Comparison of ENCODE assay signal across 11 cellular contexts in genomic region chr10:112783653-112784426, GRCh38.
A peak's percentile ranks its signal among the peaks of the same experiment; 100 is the strongest.
DNase-seq lines count a peak whose midpoint lies in the region; ATAC-seq lines count a peak whose summit lies in the region.
"Had no signal": no experiment of that assay in that cellular context is flagged by ENCODE, and none has a peak within 500 bp of the region (broad histone marks: within the 10 kb centered on the region; RNA-seq: fewer than 3 reads in every experiment).

No MANE protein-coding gene starts in this region.

- peaks cover 59% of the 10 kb centered on the region for H3K36me3 Mint-ChIP-seq in stimulated activated memory B cell treated with anti-CD40 and anti-IgM and Interleukin-4, amounts not matched to agents 10 μg/mL and 1 μg/mL and 100 μg/mL, for 72 hours

- H3K4me3 Mint-ChIP-seq in stimulated activated memory B cell treated with anti-CD40 and anti-IgM and Interleukin-4, amounts not matched to agents 10 μg/mL and 1 μg/mL and 100 μg/mL, for 72 hours: no peak overlapping the region

- H3K9me3 Mint-ChIP-seq in stimulated activated memory B cell treated with anti-CD40 and anti-IgM and Interleukin-4, amounts not matched to agents 10 μg/mL and 1 μg/mL and 100 μg/mL, for 72 hours: peaks cover 12% of the 10 kb centered on the region

- peak overlapping the region in 1 of 3 donors; percentile 32 for H3K9ac ChIP-seq in skeletal muscle tissue (ENCODE audit: low read depth in 1 of 3, low read length in 3 of 3)

- no peaks in the 10 kb centered on the region for H3K9me3 ChIP-seq in right cardiac atrium (ENCODE audit: control insufficient read depth, low read length)
- no peaks in the 10 kb centered on the region for H3K9me3 ChIP-seq in skeletal muscle tissue (ENCODE audit: control insufficient read depth in 3 of 3, low read length in 3 of 3)

- H3K27ac Mint-ChIP-seq in stimulated activated memory B cell treated with anti-CD40 and anti-IgM and Interleukin-4, amounts not matched to agents 10 μg/mL and 1 μg/mL and 100 μg/mL, for 72 hours: no peak overlapping the region

- intact Hi-C loops in right cardiac atrium (cut with DNase I): no loop called here

- H3K36me3 ChIP-seq in skeletal muscle tissue (ENCODE audit: control insufficient read depth in 3 of 3, insufficient read depth in 3 of 3, low read length in 3 of 3): no peaks in the 10 kb centered on the region

- DNase-seq in NCI-H2227 treated with DMSO at 0.1 percent for 48 hours (lab: John Stamatoyannopoulos, UW) (peak; percentile 9), NCI-H2227 (lab: John Stamatoyannopoulos, UW; ENCODE audit: unreplicated experiment) (no peak), SHP77 (lab: John Stamatoyannopoulos, UW) (peak; percentile 43 to 49), right cardiac atrium (peak; percentile 24 to 72 (median 57)), activated gamma-delta T cell (lab: John Stamatoyannopoulos, UW) (no peak)
- DNase-seq in effector CD8-positive, alpha-beta T cell (lab: John Stamatoyannopoulos, UW): no peak
- DNase-seq: DMS53, foreskin fibroblast, occipital lobe had no signal

- H3K4me3 ChIP-seq in right cardiac atrium (ENCODE audit: low read length) (no peak overlapping the region), skeletal muscle tissue (ENCODE audit: low read length in 3 of 3) (no peak overlapping the region)

- H3K27ac ChIP-seq in right cardiac atrium (ENCODE audit: low read length): no peak overlapping the region
- H3K27ac ChIP-seq in skeletal muscle tissue (ENCODE audit: low read depth, low read length): peak overlapping the region; percentile 19

- peak; percentile 26 to 34 for ATAC-seq in right cardiac atrium
- ATAC-seq in stimulated activated memory B cell treated with anti-CD40 and anti-IgM and Interleukin-4, amounts not matched to agents 10 μg/mL and 1 μg/mL and 100 μg/mL, for 72 hours: no peak

- no peaks in the 10 kb centered on the region for H3K27me3 ChIP-seq in right cardiac atrium (ENCODE audit: control insufficient read depth, insufficient read depth)
- no peaks in the 10 kb centered on the region for H3K27me3 ChIP-seq in skeletal muscle tissue (ENCODE audit: control insufficient read depth in 3 of 3, insufficient read depth in 3 of 3, low read length in 3 of 3)

- H3K4me1 ChIP-seq in right cardiac atrium (ENCODE audit: control insufficient read depth, insufficient read depth, low read length) (no peaks in the 10 kb centered on the region), skeletal muscle tissue (ENCODE audit: control insufficient read depth in 3 of 3, insufficient read depth in 3 of 3, low read length in 3 of 3) (peaks cover 0 to 11% (median 2%) of the 10 kb centered on the region in 3 donors)

- H3K4me1 Mint-ChIP-seq in stimulated activated memory B cell treated with anti-CD40 and anti-IgM and Interleukin-4, amounts not matched to agents 10 μg/mL and 1 μg/mL and 100 μg/mL, for 72 hours: no peaks in the 10 kb centered on the region

- WGBS in right cardiac atrium: 62% methylated on average over 17 of the region's 17 CpGs

- no peaks in the 10 kb centered on the region for H3K27me3 Mint-ChIP-seq in stimulated activated memory B cell treated with anti-CD40 and anti-IgM and Interleukin-4, amounts not matched to agents 10 μg/mL and 1 μg/mL and 100 μg/mL, for 72 hours

Comparison
In these comparisons a context has a peak if more than half of its experiments do, and no peak if none do; other contexts are left out.
1. DNase-seq: peak in NCI-H2227 treated with DMSO at 0.1 percent for 48 hours (single experiment), SHP77 (2 of 2) and right cardiac atrium (3 of 3); none in NCI-H2227 (single experiment), effector CD8-positive, alpha-beta T cell (single experiment) and activated gamma-delta T cell (single experiment).